In the genomic region with DNA sequence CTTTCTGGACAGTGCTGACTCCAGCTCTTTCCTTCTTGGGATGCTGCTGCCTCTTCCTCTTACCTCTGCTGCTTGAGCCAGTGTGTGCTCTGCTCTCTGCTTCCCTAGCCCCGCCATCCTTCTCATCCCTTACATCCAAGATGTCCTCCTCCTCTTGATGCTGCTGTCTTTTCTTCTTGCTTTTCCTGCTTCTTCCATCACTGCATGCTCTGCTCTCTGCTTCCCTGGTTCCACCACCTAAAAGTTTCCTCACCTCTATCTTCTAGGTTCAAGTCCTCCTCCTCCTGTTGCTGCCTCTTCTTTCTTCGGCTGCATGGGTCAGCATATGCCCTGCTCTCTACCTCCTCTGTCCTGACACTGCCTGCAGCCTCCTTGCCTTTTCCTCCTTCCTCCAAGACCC, we compare ENCODE assay signal across 19 cellular contexts. TPM values are rescaled to one million over a fixed set of nuclear protein-coding genes. Genes with fewer than 3 reads are reported as not detected.
DNase-seq lines count a peak whose midpoint lies in the region; ATAC-seq and TF ChIP-seq lines count a peak whose summit lies in the region.
"Had no signal": no experiment of that assay in that cellular context is flagged by ENCODE, and none has a peak within 500 bp of the region (broad histone marks: within the 10 kb centered on the region; RNA-seq: fewer than 3 reads in every experiment).

No MANE protein-coding gene starts in this region.

- H3K9me3 ChIP-seq in HEK293 (ENCODE audit: control insufficient read depth, insufficient read depth, low read depth, low read length): no peaks in the 10 kb centered on the region
- H3K9me3 ChIP-seq: A549, upper lobe of right lung had no signal

- peaks cover 44% of the 10 kb centered on the region for H3K4me1 Mint-ChIP-seq in activated CD4-positive, alpha-beta T cell treated with anti-CD3 and anti-CD28 coated beads for 36 hours
- H3K4me1 Mint-ChIP-seq in activated naive CD8-positive, alpha-beta T cell treated with anti-CD3 and anti-CD28 coated beads for 36 hours: peaks cover 40% of the 10 kb centered on the region
- peaks cover 33% of the 10 kb centered on the region for H3K4me1 Mint-ChIP-seq in neural crest cell

- POLR2A ChIA-PET in activated CD4-positive, alpha-beta T cell treated with anti-CD3 and anti-CD28 coated beads for 36 hours (lab: Charles Lee): interaction anchor here (0.7 kb wide), 1 partner anchor 45 kb away, joined by 7 read pairs; no protein-coding TSS in a partner anchor
- POLR2A ChIA-PET in HEK293 (lab: Yijun Ruan, JAX): interaction anchor here (1.6 to 1.9 kb wide), 2 partner anchors 9 to 26 kb away, joined by 4 to 8 read pairs; no protein-coding TSS in a partner anchor

- TF ChIP-seq CTCF in HEK293 (tag by site-specific recombination; IDR thresholded peaks at IDR 0.05) (no peak), neural crest cell (conservative IDR thresholded peaks at IDR 0.05) (no peak)

- peaks cover 0 to 74% of the 10 kb centered on the region in 2 experiments; a peak in 1 of 3 replicates for H3K36me3 ChIP-seq in HEK293 (ENCODE audit: control insufficient read depth in 2 of 2, insufficient read depth in 1 of 2, low read length in 2 of 2)

- H3K4me3 ChIP-seq in HEK293 (ENCODE audit: low read depth, low read length): no peak overlapping the region
- H3K4me3 ChIP-seq: A549, upper lobe of right lung had no signal

- CTCF ChIA-PET in activated CD4-positive, alpha-beta T cell treated with anti-CD3 and anti-CD28 coated beads for 36 hours (lab: Charles Lee): interaction anchor here (0.8 to 1.3 kb wide), 2 partner anchors 15 to 114 kb away, joined by 3 to 4 read pairs; no protein-coding TSS in a partner anchor
- CTCF ChIA-PET in HEK293 (lab: Yijun Ruan, JAX): interaction anchor here (0.5 to 2.0 kb wide), 6 partner anchors 8 to 197 kb away, joined by 3 to 7 read pairs (median 4); no protein-coding TSS in a partner anchor

- intact Hi-C loops in activated CD4-positive, alpha-beta T cell treated with anti-CD3 and anti-CD28 coated beads for 36 hours (cut with DNase I, micrococcal nuclease): no loop called here

- DNase-seq in activated CD4-positive, alpha-beta T cell treated with anti-CD3 and anti-CD28 coated beads for 36 hours: no peak
- DNase-seq in activated CD4-positive, alpha-beta T cell treated with anti-CD3 and anti-CD28 coated beads, Interleukin-2, amount 50 U/mL, for 48 hours: no peak
- DNase-seq in activated naive CD8-positive, alpha-beta T cell treated with anti-CD3 and anti-CD28 coated beads for 36 hours: no peak
- DNase-seq in neural crest cell (ENCODE audit: low read depth, low spot score): no peak
- no peak for DNase-seq in HuH-7.5 (ENCODE audit: low spot score)
- DNase-seq: activated CD4-positive, CD25-positive, alpha-beta regulatory T cell treated with anti-CD3 and anti-CD28 coated beads, Interleukin-2, amount 50 U/mL, for 72 hours; NCI-H1436; RPMI8226; small intestine; upper lobe of right lung had no signal

- H3K27ac ChIP-seq in HEK293 (ENCODE audit: extremely low read depth, low read depth, low read length): no peak overlapping the region
- H3K27ac ChIP-seq: A549, upper lobe of right lung had no signal

- no peak for ATAC-seq in activated CD4-positive, alpha-beta T cell treated with anti-CD3 and anti-CD28 coated beads for 36 hours
- ATAC-seq in HG03520 (IDR thresholded peaks at IDR 0.05; ENCODE audit: unreplicated experiment): no peak
- ATAC-seq in HG03175 (IDR thresholded peaks at IDR 0.05; ENCODE audit: unreplicated experiment): no peak
- ATAC-seq: A549, left lobe of liver, upper lobe of right lung had no signal

- no peaks in the 10 kb centered on the region for H3K4me1 ChIP-seq in HEK293 (ENCODE audit: control insufficient read depth, insufficient read depth, low read length)

- no peak overlapping the region for H3K4me3 Mint-ChIP-seq in activated CD4-positive, alpha-beta T cell treated with anti-CD3 and anti-CD28 coated beads for 36 hours
- no peak overlapping the region for H3K4me3 Mint-ChIP-seq in activated naive CD8-positive, alpha-beta T cell treated with anti-CD3 and anti-CD28 coated beads for 36 hours
- peak overlapping the region; percentile 45 for H3K4me3 Mint-ChIP-seq in neural crest cell

- no peaks in the 10 kb centered on the region for H3K9me3 Mint-ChIP-seq in activated CD4-positive, alpha-beta T cell treated with anti-CD3 and anti-CD28 coated beads for 36 hours (ENCODE audit: low read depth)
- H3K9me3 Mint-ChIP-seq in activated naive CD8-positive, alpha-beta T cell treated with anti-CD3 and anti-CD28 coated beads for 36 hours: no peaks in the 10 kb centered on the region
- no peaks in the 10 kb centered on the region for H3K9me3 Mint-ChIP-seq in neural crest cell

- peak overlapping the region; percentile 22 for H3K27ac Mint-ChIP-seq in activated CD4-positive, alpha-beta T cell treated with anti-CD3 and anti-CD28 coated beads for 36 hours
- H3K27ac Mint-ChIP-seq in activated naive CD8-positive, alpha-beta T cell treated with anti-CD3 and anti-CD28 coated beads for 36 hours: peak overlapping the region; percentile 9
- H3K27ac Mint-ChIP-seq in neural crest cell (ENCODE audit: unreplicated experiment): peak overlapping the region; percentile 29

- H3K27me3 Mint-ChIP-seq in activated CD4-positive, alpha-beta T cell treated with anti-CD3 and anti-CD28 coated beads for 36 hours: no peaks in the 10 kb centered on the region
- no peaks in the 10 kb centered on the region for H3K27me3 Mint-ChIP-seq in activated naive CD8-positive, alpha-beta T cell treated with anti-CD3 and anti-CD28 coated beads for 36 hours
- no peaks in the 10 kb centered on the region for H3K27me3 Mint-ChIP-seq in neural crest cell (ENCODE audit: low read depth)

- peaks cover 49% of the 10 kb centered on the region for H3K36me3 Mint-ChIP-seq in activated CD4-positive, alpha-beta T cell treated with anti-CD3 and anti-CD28 coated beads for 36 hours (ENCODE audit: low read depth)
- H3K36me3 Mint-ChIP-seq in activated naive CD8-positive, alpha-beta T cell treated with anti-CD3 and anti-CD28 coated beads for 36 hours: peaks cover 36% of the 10 kb centered on the region
- peaks cover 13% of the 10 kb centered on the region for H3K36me3 Mint-ChIP-seq in neural crest cell (ENCODE audit: low read depth)

TF ChIP-seq in HEK293, 187 proteins besides CTCF, POLR2A, EP300 and RAD21:
- TF ChIP-seq SCRT2 (tag by site-specific recombination; IDR thresholded peaks at IDR 0.05): peak; percentile 41; the same call in 1 of the 2 replicates
- TF ChIP-seq ZNF837 (tag by site-specific recombination; IDR thresholded peaks at IDR 0.05): no peak
- no peak for TF ChIP-seq ZNF324 (tag by site-specific recombination; IDR thresholded peaks at IDR 0.05)
- TF ChIP-seq ZNF600 (tag by site-specific recombination; IDR thresholded peaks at IDR 0.05): peak; percentile 67
- TF ChIP-seq ZBTB1 (tag by site-specific recombination; IDR thresholded peaks at IDR 0.05): no peak
- TF ChIP-seq BCL6B (tag by site-specific recombination; IDR thresholded peaks at IDR 0.05): no peak

RNA-seq across cellular contexts. Expression of gene NAXE, which starts 3.4 kb away (rescaled TPM):
- total RNA-seq in activated CD4-positive, alpha-beta T cell treated with anti-CD3 and anti-CD28 coated beads for 36 hours: 10 to 100 TPM; 79.9 to 82.0 TPM
- 10 to 100 TPM; 65.9 to 68.2 TPM for total RNA-seq in activated naive CD8-positive, alpha-beta T cell treated with anti-CD3 and anti-CD28 coated beads for 36 hours
- 76.5 and 80.6 TPM in 2 replicates for total RNA-seq in neural crest cell

RNA-seq across cellular contexts. Expression of gene GPATCH4, which starts 6.3 kb away (rescaled TPM):
- 10 to 100 TPM; 38.5 to 48.7 TPM for total RNA-seq in activated CD4-positive, alpha-beta T cell treated with anti-CD3 and anti-CD28 coated beads for 36 hours
- 100 to 1,000 TPM; 103 TPM for total RNA-seq in activated naive CD8-positive, alpha-beta T cell treated with anti-CD3 and anti-CD28 coated beads for 36 hours
- 40.6 and 41.2 TPM in 2 replicates for total RNA-seq in neural crest cell

RNA-seq across cellular contexts. Expression of gene TTC24, which starts 15.5 kb away (rescaled TPM):
- total RNA-seq in activated CD4-positive, alpha-beta T cell treated with anti-CD3 and anti-CD28 coated beads for 36 hours: 1 to 10 TPM; 7.3 to 9.1 TPM
- total RNA-seq in activated naive CD8-positive, alpha-beta T cell treated with anti-CD3 and anti-CD28 coated beads for 36 hours: 10 to 100 TPM; 18.7 to 19.6 TPM
- not detected in 2 replicates for total RNA-seq in neural crest cell
- total RNA-seq: Daoy, frontal cortex, left lobe of liver, LHCN-M2, upper lobe of right lung had no signal

RNA-seq across cellular contexts. Expression of gene IQGAP3, which starts 22.7 kb away (rescaled TPM):
- 10 to 100 TPM; 14.9 to 16.0 TPM for total RNA-seq in activated CD4-positive, alpha-beta T cell treated with anti-CD3 and anti-CD28 coated beads for 36 hours
- 10 to 100 TPM; 13.5 to 14.9 TPM for total RNA-seq in activated naive CD8-positive, alpha-beta T cell treated with anti-CD3 and anti-CD28 coated beads for 36 hours
- 43.1 and 43.5 TPM in 2 replicates for total RNA-seq in neural crest cell

RNA-seq across cellular contexts. Expression of gene HAPLN2, which starts 24.2 kb away (rescaled TPM):
- total RNA-seq in activated CD4-positive, alpha-beta T cell treated with anti-CD3 and anti-CD28 coated beads for 36 hours: under 1 TPM in 1 of 2 experiments, not detected in 1; 0.34 TPM
- not detected for total RNA-seq in activated naive CD8-positive, alpha-beta T cell treated with anti-CD3 and anti-CD28 coated beads for 36 hours
- total RNA-seq in neural crest cell: 0.70 and 0.91 TPM in 2 replicates
- total RNA-seq: left lobe of liver; LHCN-M2; T-helper 2 cell treated with Interferon-gamma antibody and Interleukin-4, amounts not matched to agents 100 ng/mL and 5 ng/mL, for 36 hours had no signal
